In genomic region chr6:140319209-140319608, GRCh38 we compare ENCODE assay signal across 9 cellular contexts.
DNase-seq lines count a peak whose midpoint lies in the region; ATAC-seq and TF ChIP-seq lines count a peak whose summit lies in the region.
"Had no signal": no experiment of that assay in that cellular context is flagged by ENCODE, and none has a peak within 500 bp of the region (broad histone marks: within the 10 kb centered on the region; RNA-seq: fewer than 3 reads in every experiment).

No MANE protein-coding gene starts in this region.

- H3K14ac ChIP-seq in trophoblast cell (ENCODE audit: low read length) = no peak overlapping the region

- H3K9ac ChIP-seq in trophoblast cell (ENCODE audit: low read length) = no peak overlapping the region

- H2BK120ac ChIP-seq in trophoblast cell (ENCODE audit: insufficient read depth, low read length, poor library complexity) = no peak overlapping the region

- H3K36me3 ChIP-seq in trophoblast cell (ENCODE audit: control insufficient read depth in 1 of 2, insufficient read depth in 2 of 2, low read length in 2 of 2) = no peaks in the 10 kb centered on the region
- no peaks in the 10 kb centered on the region for H3K36me3 ChIP-seq in left lung

- DNase-seq in activated B cell treated with CpG ODN at 0.5 μM for 24 hours = no peak
- DNase-seq in trophoblast cell = no peak
- no peak for DNase-seq in NCI-H1105 (lab: John Stamatoyannopoulos, UW)
- no peak for DNase-seq in left lung
- no peak for DNase-seq in stimulated activated naive CD8-positive, alpha-beta T cell treated with anti-CD3 and anti-CD28 coated beads, Interleukin-15, amount 100 ng/mL, for 72 hours

- no peak overlapping the region for H2BK5ac ChIP-seq in trophoblast cell (ENCODE audit: low read depth, low read length, poor library complexity)

- H3K4me1 ChIP-seq in trophoblast cell (ENCODE audit: control insufficient read depth in 1 of 2, insufficient read depth in 2 of 2, low read length in 2 of 2) = peaks cover 0 to 2% of the 10 kb centered on the region in 2 experiments
- H3K4me1 ChIP-seq in left lung = peaks cover 7 to 20% of the 10 kb centered on the region in 2 donors

- H3K4me2 ChIP-seq in trophoblast cell (ENCODE audit: low read length) = no peak overlapping the region

- no peak overlapping the region for H4K12ac ChIP-seq in trophoblast cell (ENCODE audit: low read depth, low read length)

- H3K9me3 ChIP-seq in trophoblast cell (ENCODE audit: insufficient read depth, low read depth, low read length) = no peaks in the 10 kb centered on the region
- H3K9me3 ChIP-seq in left lung = no peaks in the 10 kb centered on the region

- no peak overlapping the region for H3K18ac ChIP-seq in trophoblast cell (ENCODE audit: low read length)

- POLR2A ChIA-PET in activated B cell treated with CpG ODN at 0.5 μM for 24 hours (lab: Charles Lee) = no interaction called here

- no peak overlapping the region for H4K8ac ChIP-seq in trophoblast cell (ENCODE audit: low read depth, low read length)

- H3K4me1 Mint-ChIP-seq in activated B cell treated with CpG ODN at 0.5 μM for 24 hours = peaks cover 31% of the 10 kb centered on the region
- H3K4me1 Mint-ChIP-seq in nephron = peaks cover 37% of the 10 kb centered on the region
- no peaks in the 10 kb centered on the region for H3K4me1 Mint-ChIP-seq in stimulated activated naive CD8-positive, alpha-beta T cell treated with anti-CD3 and anti-CD28 coated beads, Interleukin-15, amount 100 ng/mL, for 72 hours

- H3K27ac Mint-ChIP-seq in activated B cell treated with CpG ODN at 0.5 μM for 24 hours (no peak overlapping the region), nephron (peak overlapping the region in 2 of 3 experiments; percentile 44 to 45)
- no peak overlapping the region for H3K27ac Mint-ChIP-seq in stimulated activated naive CD8-positive, alpha-beta T cell treated with anti-CD3 and anti-CD28 coated beads, Interleukin-15, amount 100 ng/mL, for 72 hours

- H3K36me3 Mint-ChIP-seq in activated B cell treated with CpG ODN at 0.5 μM for 24 hours (ENCODE audit: low read depth) (no peaks in the 10 kb centered on the region), nephron (ENCODE audit: low read depth) (no peaks in the 10 kb centered on the region)

- peak overlapping the region; percentile 5 for H3K4me3 Mint-ChIP-seq in activated B cell treated with CpG ODN at 0.5 μM for 24 hours
- no peak overlapping the region for H3K4me3 Mint-ChIP-seq in nephron
- H3K4me3 Mint-ChIP-seq in stimulated activated naive CD8-positive, alpha-beta T cell treated with anti-CD3 and anti-CD28 coated beads, Interleukin-15, amount 100 ng/mL, for 72 hours = no peak overlapping the region

- H3K9me3 Mint-ChIP-seq in activated B cell treated with CpG ODN at 0.5 μM for 24 hours = no peaks in the 10 kb centered on the region
- H3K9me3 Mint-ChIP-seq in nephron = no peaks in the 10 kb centered on the region
- H3K9me3 Mint-ChIP-seq in stimulated activated naive CD8-positive, alpha-beta T cell treated with anti-CD3 and anti-CD28 coated beads, Interleukin-15, amount 100 ng/mL, for 72 hours = no peaks in the 10 kb centered on the region

- ATAC-seq in GM18867 (IDR thresholded peaks at IDR 0.05; ENCODE audit: unreplicated experiment) (peak; percentile 85), HG02852 (IDR thresholded peaks at IDR 0.05; ENCODE audit: unreplicated experiment) (peak; percentile 75), activated B cell treated with CpG ODN at 0.5 μM for 24 hours (ENCODE audit: low read depth) (no peak), left lung (no peak)
- ATAC-seq in stimulated activated naive CD8-positive, alpha-beta T cell treated with anti-CD3 and anti-CD28 coated beads, Interleukin-15, amount 100 ng/mL, for 72 hours = no peak

- CTCF ChIA-PET in activated B cell treated with CpG ODN at 0.5 μM for 24 hours (lab: Charles Lee) = no interaction called here

- H2BK12ac ChIP-seq in trophoblast cell (ENCODE audit: low read length) = no peak overlapping the region

- no peaks in the 10 kb centered on the region for H3K79me1 ChIP-seq in trophoblast cell (ENCODE audit: low read length)

- H3K4me3 ChIP-seq in trophoblast cell (ENCODE audit: low read depth, low read length) (no peak overlapping the region), left lung (no peak overlapping the region)
- H3K4me3 ChIP-seq: lung had no signal

- TF ChIP-seq CTCF in activated B cell treated with CpG ODN at 0.5 μM for 24 hours (IDR thresholded peaks at IDR 0.05) (no peak), nephron (IDR thresholded peaks at IDR 0.05; ENCODE audit: unreplicated experiment in 3 of 3) (no peak), left lung (IDR thresholded peaks at IDR 0.05) (no peak)

- intact Hi-C loops in activated B cell treated with CpG ODN at 0.5 μM for 24 hours (cut with micrococcal nuclease) = no loop called here
- intact Hi-C loops in left lung (cut with DNase I) = no loop called here

- WGBS in trophoblast cell (ENCODE audit: extremely low coverage, insufficient coverage, insufficient read length) = no CpG with 5 or more reads among the region's 2 CpGs

- no peak overlapping the region for H3K4ac ChIP-seq in trophoblast cell (ENCODE audit: low read depth, low read length)

- H3K27ac ChIP-seq in trophoblast cell (ENCODE audit: low read depth, low read length) (no peak overlapping the region), left lung (no peak overlapping the region)

- no peaks in the 10 kb centered on the region for H3K79me2 ChIP-seq in trophoblast cell (ENCODE audit: control insufficient read depth, insufficient read depth, low read length, poor library complexity)

- H3K27me3 Mint-ChIP-seq in activated B cell treated with CpG ODN at 0.5 μM for 24 hours (no peaks in the 10 kb centered on the region), nephron (ENCODE audit: low read depth) (no peaks in the 10 kb centered on the region)
- H3K27me3 Mint-ChIP-seq in stimulated activated naive CD8-positive, alpha-beta T cell treated with anti-CD3 and anti-CD28 coated beads, Interleukin-15, amount 100 ng/mL, for 72 hours = peaks cover 7% of the 10 kb centered on the region

- H4K91ac ChIP-seq in trophoblast cell (ENCODE audit: low read depth, low read length) = no peak overlapping the region

- no peak overlapping the region for H2AFZ ChIP-seq in trophoblast cell (ENCODE audit: insufficient read depth, low read length, poor library complexity)

- H3K27me3 ChIP-seq in trophoblast cell (ENCODE audit: insufficient read depth, low read length) (no peaks in the 10 kb centered on the region), left lung (no peaks in the 10 kb centered on the region)

- H2AK5ac ChIP-seq in trophoblast cell (ENCODE audit: low read length) = no peak overlapping the region

- no peak overlapping the region for H3K23ac ChIP-seq in trophoblast cell (ENCODE audit: low read length)

Comparison
In these comparisons a context has a peak if more than half of its experiments do, and no peak if none do; other contexts are left out.
1. ATAC-seq: peak in GM18867 (single experiment) and HG02852 (single experiment); none in activated B cell treated with CpG ODN at 0.5 μM for 24 hours (single experiment), left lung (single experiment) and stimulated activated naive CD8-positive, alpha-beta T cell treated with anti-CD3 and anti-CD28 coated beads, Interleukin-15, amount 100 ng/mL, for 72 hours (single experiment).
2. H3K27ac Mint-ChIP-seq: peak in nephron (2 of 3); none in activated B cell treated with CpG ODN at 0.5 μM for 24 hours (single experiment) and stimulated activated naive CD8-positive, alpha-beta T cell treated with anti-CD3 and anti-CD28 coated beads, Interleukin-15, amount 100 ng/mL, for 72 hours (0 of 2).